9 cellular contexts compared by ENCODE assay signal in the genomic region with DNA sequence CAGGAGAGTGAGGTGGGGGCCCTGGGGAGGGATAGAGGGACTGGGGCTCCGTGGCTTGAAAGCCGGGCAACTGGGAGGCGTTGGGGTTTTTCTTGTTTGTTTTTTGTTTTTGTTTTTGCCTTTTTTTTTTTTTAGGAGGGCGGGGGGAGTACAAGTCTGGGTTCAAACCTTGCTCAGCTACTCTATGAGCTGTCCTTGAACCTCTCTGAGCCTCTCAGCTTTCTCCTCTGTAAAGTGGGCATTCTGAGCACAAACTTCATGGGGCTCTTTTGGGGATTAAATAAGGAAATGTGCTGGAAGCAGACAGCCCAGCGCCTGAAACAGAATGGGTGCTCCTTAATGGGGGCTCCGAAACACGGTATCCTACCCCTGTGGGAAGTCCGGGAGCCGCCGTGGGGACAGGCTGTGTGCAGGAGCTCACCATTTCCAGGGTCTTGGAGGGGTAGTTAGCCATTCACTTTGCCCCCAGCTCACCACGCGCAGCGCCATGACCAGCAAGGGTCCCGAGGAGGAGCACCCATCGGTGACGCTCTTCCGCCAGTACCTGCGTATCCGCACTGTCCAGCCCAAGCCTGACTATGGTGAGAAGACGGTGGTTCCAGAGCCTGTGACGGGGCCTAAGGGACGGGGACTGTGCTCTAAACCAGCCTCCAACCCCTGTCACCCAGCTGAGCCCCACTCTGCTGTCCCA. TPM values are rescaled to one million over a fixed set of nuclear protein-coding genes. Genes with fewer than 3 reads are reported as not detected.
DNase-seq lines count a peak whose midpoint lies in the region; ATAC-seq, FAIRE-seq and TF ChIP-seq lines count a peak whose summit lies in the region.
"Had no signal": no experiment of that assay in that cellular context is flagged by ENCODE, and none has a peak within 500 bp of the region (broad histone marks: within the 10 kb centered on the region; RNA-seq: fewer than 3 reads in every experiment).

No MANE protein-coding gene starts in this region.

- H3K4me3 ChIP-seq in adipocyte (ENCODE audit: low read length) = peak overlapping the region; percentile 81
- H3K4me3 ChIP-seq in keratinocyte (ENCODE audit: control insufficient read depth in 2 of 3, extremely low read depth in 1 of 3, insufficient read depth in 2 of 3, low read depth in 1 of 3, low read length in 3 of 3) = peak overlapping the region; percentile 48 to 77 (median 77)
- H3K4me3 ChIP-seq in stomach = peak overlapping the region; percentile 58 to 64 (median 63)

- H3K79me2 ChIP-seq in keratinocyte (ENCODE audit: control insufficient read depth, insufficient read depth, low read length) = peaks cover 4% of the 10 kb centered on the region

- FAIRE-seq in keratinocyte (lab: Jason Lieb, UNC) = no peak
- FAIRE-seq: endometrium had no signal

- H4K20me1 ChIP-seq in keratinocyte (ENCODE audit: control insufficient read depth, extremely low read depth, insufficient read depth, low read length) = no peaks in the 10 kb centered on the region

- H3K27me3 Mint-ChIP-seq in IgD-negative memory B cell = no peaks in the 10 kb centered on the region

- WGBS in stomach, 5 donors = 60 to 72% (median 66%) methylated on average over 17 to 22 of the region's 22 CpGs

- intact Hi-C loops in stomach (cut with DNase I; ENCODE audit: low total_unique reads) = no loop called here

- no peak for DNase-seq in adipocyte (ENCODE audit: low read depth)
- DNase-seq in keratinocyte (ENCODE audit: low read depth, low spot score) = no peak
- DNase-seq in stomach = no peak
- DNase-seq in stimulated activated CD4-positive, alpha-beta T cell treated with anti-CD3 and anti-CD28 coated beads, Interleukin-4, amount 100 ng/mL, for 24 hours = no peak

- no peak for TF ChIP-seq EP300 in stomach (IDR thresholded peaks at IDR 0.05)

- peaks cover 3 to 13% (median 9%) of the 10 kb centered on the region in 3 donors for H3K4me1 Mint-ChIP-seq in IgD-negative memory B cell

- H3K27ac ChIP-seq in keratinocyte (ENCODE audit: control insufficient read depth, insufficient read depth, low read length) (peak overlapping the region; percentile 68), stomach (peak overlapping the region; percentile 93 to 99 (median 98))

- H3K4me1 ChIP-seq in adipocyte (ENCODE audit: control insufficient read depth, insufficient read depth, low read length) (peaks cover 36% of the 10 kb centered on the region), keratinocyte (ENCODE audit: control insufficient read depth, extremely low read depth, insufficient read depth, low read length) (peaks cover 14% of the 10 kb centered on the region), stomach (peaks cover 24 to 59% (median 36%) of the 10 kb centered on the region in 4 donors)

- H3K9ac ChIP-seq in adipocyte (ENCODE audit: low read length) (peak overlapping the region; percentile 82), keratinocyte (ENCODE audit: control insufficient read depth, extremely low read depth, insufficient read depth, low read length) (peak overlapping the region; percentile 86)

- peak in 1 of 4 donors; percentile 3 for TF ChIP-seq POLR2A in stomach (IDR thresholded peaks at IDR 0.05)

- H3K36me3 ChIP-seq in adipocyte (ENCODE audit: control insufficient read depth, insufficient read depth, low read length, severe bottlenecking) (peaks cover 13% of the 10 kb centered on the region), keratinocyte (ENCODE audit: control insufficient read depth in 2 of 2, extremely low read depth in 1 of 2, insufficient read depth in 2 of 2, low read length in 2 of 2) (peaks cover 0 to 2% of the 10 kb centered on the region in 2 experiments), stomach (peaks cover 0 to 9% (median 2%) of the 10 kb centered on the region in 4 donors)

- H3K36me3 Mint-ChIP-seq in IgD-negative memory B cell = no peaks in the 10 kb centered on the region

- peak overlapping the region; percentile 68 to 93 (median 92) for H3K4me3 Mint-ChIP-seq in IgD-negative memory B cell

- peak overlapping the region; percentile 88 for H3K4me2 ChIP-seq in keratinocyte (ENCODE audit: control insufficient read depth, extremely low read depth, insufficient read depth, low read depth, low read length)

- H3K27me3 ChIP-seq in adipocyte (replicated peaks; ENCODE audit: control insufficient read depth, insufficient read depth, low read length) (no peaks in the 10 kb centered on the region), keratinocyte (ENCODE audit: control insufficient read depth, extremely low read depth, insufficient read depth, low read length) (no peaks in the 10 kb centered on the region), stomach (no peaks in the 10 kb centered on the region)

- dilution Hi-C loops in keratinocyte (cut with MboI; ENCODE audit: extremely low pct_ligation_motif_present, low sequenced_read_pairs) = no loop called here

- H3K9me3 ChIP-seq in adipocyte (ENCODE audit: control insufficient read depth, low read length) (no peaks in the 10 kb centered on the region), keratinocyte (ENCODE audit: control insufficient read depth, low read depth, low read length) (no peaks in the 10 kb centered on the region), stomach (no peaks in the 10 kb centered on the region)

- H3K9me1 ChIP-seq in keratinocyte (ENCODE audit: control insufficient read depth, extremely low read depth, insufficient read depth, low read length) = no peaks in the 10 kb centered on the region

- ATAC-seq in GM18870 (IDR thresholded peaks at IDR 0.05; ENCODE audit: unreplicated experiment) (no peak), GM18858 (IDR thresholded peaks at IDR 0.05; ENCODE audit: unreplicated experiment) (no peak), GM21717 (IDR thresholded peaks at IDR 0.05; ENCODE audit: unreplicated experiment) (no peak)

- H3K27ac Mint-ChIP-seq in IgD-negative memory B cell = peak overlapping the region; percentile 80 to 89 (median 85)

- no peak for TF ChIP-seq CTCF in keratinocyte (optimal IDR thresholded peaks at IDR 0.05 in 1 of 3, IDR thresholded peaks at IDR 0.05 in 1 of 3, conservative IDR thresholded peaks at IDR 0.05 in 1 of 3; ENCODE audit: extremely low read depth in 1 of 3, insufficient read depth in 2 of 3, low read length in 3 of 3)
- no peak for TF ChIP-seq CTCF in stomach (IDR thresholded peaks at IDR 0.05)

- peak overlapping the region; percentile 60 for H2AFZ ChIP-seq in keratinocyte (ENCODE audit: control insufficient read depth, low read length)

- no peaks in the 10 kb centered on the region for H3K9me3 Mint-ChIP-seq in IgD-negative memory B cell

RNA-seq across cellular contexts. Expression of gene ACY1, which starts 0.4 kb away (rescaled TPM):
- polyA plus RNA-seq in IgD-negative memory B cell (18.0 TPM), keratinocyte (71.8 to 91.8 TPM (median 76.6 TPM) in 3 replicates), stomach (10 to 100 TPM; 32.9 to 60.6 (median 41.9) TPM)
- polyA plus RNA-seq in keratinocyte (2011; ENCODE audit: low read depth) = 18.5 TPM
- polyA plus RNA-seq in keratinocyte (2011; cell fraction: cytosol; rRNA removed) = 78.8 and 120 TPM in 2 replicates
- polyA plus RNA-seq in keratinocyte (2011; cell fraction: nucleus; rRNA removed) = 100 and 133 TPM in 2 replicates
- polyA plus RNA-seq in keratinocyte (2012; ENCODE audit: low replicate concordance) = 69.1 and 86.6 TPM in 2 replicates
- 89.2 to 310 TPM (median 100 TPM) in 3 replicates for polyA minus RNA-seq in keratinocyte
- polyA minus RNA-seq in keratinocyte (2011; cell fraction: cytosol; rRNA and poly(A)+ RNA removed) = 154 TPM
- 37.4 and 52.6 TPM in 2 replicates for polyA minus RNA-seq in keratinocyte (2011; cell fraction: nucleus; rRNA and poly(A)+ RNA removed)
- total RNA-seq in stomach = 10 to 100 TPM in 3 of 5 donors, 1 to 10 TPM in 1, not detected in 1; 8.0 to 42.6 (median 31.5) TPM

RNA-seq across cellular contexts. Expression of gene ABHD14A, which starts 8.9 kb away (rescaled TPM):
- 61.6 TPM for polyA plus RNA-seq in IgD-negative memory B cell
- polyA plus RNA-seq in keratinocyte = 6.9 to 10.6 TPM (median 7.5 TPM) in 3 replicates
- not detected for polyA plus RNA-seq in keratinocyte (2011; ENCODE audit: low read depth)
- polyA plus RNA-seq in keratinocyte (2011; cell fraction: cytosol; rRNA removed) = 7.1 and 12.4 TPM in 2 replicates
- 4.0 and 5.9 TPM in 2 replicates for polyA plus RNA-seq in keratinocyte (2011; cell fraction: nucleus; rRNA removed)
- polyA plus RNA-seq in keratinocyte (2012; ENCODE audit: low replicate concordance) = 2.2 and 8.6 TPM in 2 replicates
- 3.0 to 10.1 TPM (median 4.1 TPM) in 3 replicates for polyA minus RNA-seq in keratinocyte
- polyA minus RNA-seq in keratinocyte (2011; cell fraction: cytosol; rRNA and poly(A)+ RNA removed) = 10.0 TPM
- polyA minus RNA-seq in keratinocyte (2011; cell fraction: nucleus; rRNA and poly(A)+ RNA removed) = 0.62 and 2.7 TPM in 2 replicates
- total RNA-seq in stomach = 10 to 100 TPM in 2 of 5 donors, 1 to 10 TPM in 1, not detected in 2; 7.0 to 17.0 (median 14.5) TPM
- 10 to 100 TPM; 12.2 to 20.8 (median 16.3) TPM for polyA plus RNA-seq in stomach

RNA-seq across cellular contexts. Expression of gene ABHD14B, which starts 9.9 kb away (rescaled TPM):
- polyA plus RNA-seq in IgD-negative memory B cell (106 TPM), keratinocyte (32.8 to 57.2 TPM (median 34.7 TPM) in 3 replicates), stomach (10 to 100 TPM; 48.1 to 82.9 (median 57.3) TPM)
- polyA plus RNA-seq in keratinocyte (2011; ENCODE audit: low read depth) = 8.3 TPM
- 40.0 and 45.9 TPM in 2 replicates for polyA plus RNA-seq in keratinocyte (2011; cell fraction: cytosol; rRNA removed)
- polyA plus RNA-seq in keratinocyte (2011; cell fraction: nucleus; rRNA removed) = 23.1 and 27.2 TPM in 2 replicates
- 28.0 and 31.3 TPM in 2 replicates for polyA plus RNA-seq in keratinocyte (2012; ENCODE audit: low replicate concordance)
- polyA minus RNA-seq in keratinocyte = 36.1 to 50.6 TPM (median 42.4 TPM) in 3 replicates
- 44.9 TPM for polyA minus RNA-seq in keratinocyte (2011; cell fraction: cytosol; rRNA and poly(A)+ RNA removed)
- polyA minus RNA-seq in keratinocyte (2011; cell fraction: nucleus; rRNA and poly(A)+ RNA removed) = 10.8 and 15.4 TPM in 2 replicates
- total RNA-seq in stomach = 10 to 100 TPM in 4 of 5 donors, 1 to 10 TPM in 1; 2.9 to 67.4 (median 28.4) TPM

RNA-seq across cellular contexts. Expression of gene RPL29, which starts 12.0 kb away (rescaled TPM):
- polyA plus RNA-seq in IgD-negative memory B cell (1,567 TPM), keratinocyte (1,648 to 2,317 TPM (median 2,262 TPM) in 3 replicates), stomach (1,000 to 10,000 TPM; 2,501 to 3,071 (median 2,933) TPM)
- polyA plus RNA-seq in keratinocyte (2011; ENCODE audit: low read depth) = 230 TPM
- 2,612 and 3,378 TPM in 2 replicates for polyA plus RNA-seq in keratinocyte (2011; cell fraction: cytosol; rRNA removed)
- polyA plus RNA-seq in keratinocyte (2011; cell fraction: nucleus; rRNA removed) = 709 and 840 TPM in 2 replicates
- 2,251 and 2,683 TPM in 2 replicates for polyA plus RNA-seq in keratinocyte (2012; ENCODE audit: low replicate concordance)
- 629 to 1,712 TPM (median 1,279 TPM) in 3 replicates for polyA minus RNA-seq in keratinocyte
- polyA minus RNA-seq in keratinocyte (2011; cell fraction: cytosol; rRNA and poly(A)+ RNA removed) = 1,741 TPM
- polyA minus RNA-seq in keratinocyte (2011; cell fraction: nucleus; rRNA and poly(A)+ RNA removed) = 213 and 241 TPM in 2 replicates
- 1,000 to 10,000 TPM in 1 of 5 donors, 100 to 1,000 TPM in 4; 144 to 1,657 (median 865) TPM for total RNA-seq in stomach

RNA-seq across cellular contexts. Expression of gene PCBP4, which starts 16.5 kb away (rescaled TPM):
- polyA plus RNA-seq in IgD-negative memory B cell (13.9 TPM), keratinocyte (25.2 to 48.7 TPM (median 35.0 TPM) in 3 replicates), stomach (10 to 100 TPM; 26.5 to 54.9 (median 33.5) TPM)
- 12.1 TPM for polyA plus RNA-seq in keratinocyte (2011; ENCODE audit: low read depth)
- 36.7 and 63.1 TPM in 2 replicates for polyA plus RNA-seq in keratinocyte (2011; cell fraction: cytosol; rRNA removed)
- 46.9 and 68.3 TPM in 2 replicates for polyA plus RNA-seq in keratinocyte (2011; cell fraction: nucleus; rRNA removed)
- polyA plus RNA-seq in keratinocyte (2012; ENCODE audit: low replicate concordance) = 28.2 and 37.6 TPM in 2 replicates
- polyA minus RNA-seq in keratinocyte = 30.8 to 67.1 TPM (median 45.1 TPM) in 3 replicates
- polyA minus RNA-seq in keratinocyte (2011; cell fraction: cytosol; rRNA and poly(A)+ RNA removed) = 59.7 TPM
- 13.2 and 15.2 TPM in 2 replicates for polyA minus RNA-seq in keratinocyte (2011; cell fraction: nucleus; rRNA and poly(A)+ RNA removed)
- total RNA-seq in stomach = 100 to 1,000 TPM in 1 of 5 donors, 10 to 100 TPM in 4; 12.5 to 122 (median 25.1) TPM
